In genomic region chr14:21101802-21102413, GRCh38 we compare ENCODE assay signal across 11 cellular contexts. TPM values are rescaled to one million over a fixed set of nuclear protein-coding genes. Genes with fewer than 3 reads are reported as not detected.
DNase-seq lines count a peak whose midpoint lies in the region; ATAC-seq and TF ChIP-seq lines count a peak whose summit lies in the region.
"Had no signal": no experiment of that assay in that cellular context is flagged by ENCODE, and none has a peak within 500 bp of the region (broad histone marks: within the 10 kb centered on the region; RNA-seq: fewer than 3 reads in every experiment).

No MANE protein-coding gene starts in this region.

- no peaks in the 10 kb centered on the region for H3K9me3 Mint-ChIP-seq in activated CD8-positive, alpha-beta T cell treated with anti-CD3 and anti-CD28 coated beads, Interleukin-2, amount 10 ng/mL, durations not matched to agents 7 days and 5 days (ENCODE audit: insufficient read depth)
- H3K9me3 Mint-ChIP-seq in CD8-positive, alpha-beta memory T cell, result peaks cover 0 to 2% (median 0%) of the 10 kb centered on the region in 5 donors
- H3K9me3 Mint-ChIP-seq: CD8-positive, alpha-beta T cell; naive B cell had no signal

- POLR2A ChIA-PET in activated CD8-positive, alpha-beta T cell treated with anti-CD3 and anti-CD28 coated beads, Interleukin-2, amount 10 ng/mL, durations not matched to agents 7 days and 5 days (lab: Charles Lee), result interaction anchor here (2.8 kb wide), 1 partner anchor 15 kb away, joined by 11 read pairs; no protein-coding TSS in a partner anchor
- POLR2A ChIA-PET in CD8-positive, alpha-beta memory T cell (lab: Charles Lee), result no interaction called here

- no peaks in the 10 kb centered on the region for H3K27me3 ChIP-seq in iPS-15b (ENCODE audit: control insufficient read depth, insufficient read depth, low read length)
- no peaks in the 10 kb centered on the region for H3K27me3 ChIP-seq in H7 (ENCODE audit: control insufficient read depth, insufficient read depth, low read length)
- H3K27me3 ChIP-seq in CD8-positive, alpha-beta memory T cell (ENCODE audit: insufficient read depth, low read length, poor library complexity, severe bottlenecking), result no peaks in the 10 kb centered on the region
- H3K27me3 ChIP-seq: stomach had no signal

- ATAC-seq in activated CD8-positive, alpha-beta T cell treated with anti-CD3 and anti-CD28 coated beads, Interleukin-2, amount 10 ng/mL, durations not matched to agents 7 days and 5 days, result no peak
- no peak for ATAC-seq in HG03095 (IDR thresholded peaks at IDR 0.05; ENCODE audit: unreplicated experiment)
- ATAC-seq: CD8-positive, alpha-beta T cell had no signal

- H3K4me3 Mint-ChIP-seq in activated CD8-positive, alpha-beta T cell treated with anti-CD3 and anti-CD28 coated beads, Interleukin-2, amount 10 ng/mL, durations not matched to agents 7 days and 5 days, result peak overlapping the region; percentile 93
- H3K4me3 Mint-ChIP-seq in CD8-positive, alpha-beta memory T cell, result peak overlapping the region in 3 of 7 donors; percentile 6 to 32 (median 19)
- H3K4me3 Mint-ChIP-seq: CD8-positive, alpha-beta T cell had no signal

- H3K36me3 Mint-ChIP-seq in activated CD8-positive, alpha-beta T cell treated with anti-CD3 and anti-CD28 coated beads, Interleukin-2, amount 10 ng/mL, durations not matched to agents 7 days and 5 days (ENCODE audit: low read depth), result no peaks in the 10 kb centered on the region
- peaks cover 0 to 5% (median 0%) of the 10 kb centered on the region in 3 donors for H3K36me3 Mint-ChIP-seq in CD8-positive, alpha-beta memory T cell
- H3K36me3 Mint-ChIP-seq: naive B cell had no signal

- CTCF ChIA-PET in activated CD8-positive, alpha-beta T cell treated with anti-CD3 and anti-CD28 coated beads, Interleukin-2, amount 10 ng/mL, durations not matched to agents 7 days and 5 days (lab: Charles Lee), result interaction anchor here (1.5 to 10.7 kb wide), 7 partner anchors 7 to 131 kb away, joined by 3 to 225 read pairs (median 117); partner anchors contain the start of gene ARHGEF40
- CTCF ChIA-PET in CD8-positive, alpha-beta memory T cell (lab: Charles Lee), result interaction anchor here (1.0 to 12.2 kb wide), 6 partner anchors 8 to 130 kb away, joined by 4 to 201 read pairs (median 68); partner anchors contain the start of gene ARHGEF40

- H3K9ac ChIP-seq in iPS-15b (ENCODE audit: low read depth, low read length), result no peak overlapping the region

- H3K4me1 ChIP-seq in iPS-15b (ENCODE audit: control insufficient read depth, insufficient read depth, low read length), result peaks cover 32% of the 10 kb centered on the region
- H3K4me1 ChIP-seq in CD8-positive, alpha-beta memory T cell (ENCODE audit: insufficient read depth, low read length), result peaks cover 25% of the 10 kb centered on the region

- H3K36me3 ChIP-seq in iPS-15b (ENCODE audit: control insufficient read depth, insufficient read depth, low read length) (no peaks in the 10 kb centered on the region), H7 (replicated peaks; ENCODE audit: control insufficient read depth, insufficient read depth, low read length) (no peaks in the 10 kb centered on the region)
- no peaks in the 10 kb centered on the region for H3K36me3 ChIP-seq in CD8-positive, alpha-beta memory T cell (ENCODE audit: insufficient read depth, low read length)
- H3K36me3 ChIP-seq: stomach had no signal

- H3K27ac Mint-ChIP-seq in activated CD8-positive, alpha-beta T cell treated with anti-CD3 and anti-CD28 coated beads, Interleukin-2, amount 10 ng/mL, durations not matched to agents 7 days and 5 days, result peak overlapping the region; percentile 5
- H3K27ac Mint-ChIP-seq in CD8-positive, alpha-beta memory T cell, result peak overlapping the region in 2 of 8 donors; percentile 34 to 73
- H3K27ac Mint-ChIP-seq: CD8-positive, alpha-beta T cell had no signal

- no peaks in the 10 kb centered on the region for H3K9me3 ChIP-seq in iPS-15b (ENCODE audit: control insufficient read depth, insufficient read depth, low read length)
- H3K9me3 ChIP-seq in CD8-positive, alpha-beta memory T cell (ENCODE audit: low read length), result no peaks in the 10 kb centered on the region
- H3K9me3 ChIP-seq: stomach had no signal

- H3K4me3 ChIP-seq in iPS-15b (ENCODE audit: low read depth, low read length) (peak overlapping the region; percentile 95), H7 (ENCODE audit: insufficient read depth, low read depth, low read length) (no peak overlapping the region)
- no peak overlapping the region for H3K4me3 ChIP-seq in CD8-positive, alpha-beta memory T cell (ENCODE audit: low read length)
- H3K4me3 ChIP-seq: stomach had no signal

- H3K4me1 Mint-ChIP-seq in activated CD8-positive, alpha-beta T cell treated with anti-CD3 and anti-CD28 coated beads, Interleukin-2, amount 10 ng/mL, durations not matched to agents 7 days and 5 days (ENCODE audit: low read depth), result peaks cover 44% of the 10 kb centered on the region
- peaks cover 25 to 33% (median 31%) of the 10 kb centered on the region in 3 donors for H3K4me1 Mint-ChIP-seq in CD8-positive, alpha-beta memory T cell

- H3K27me3 Mint-ChIP-seq in activated CD8-positive, alpha-beta T cell treated with anti-CD3 and anti-CD28 coated beads, Interleukin-2, amount 10 ng/mL, durations not matched to agents 7 days and 5 days (ENCODE audit: low read depth), result peaks cover 23% of the 10 kb centered on the region
- peaks cover 13 to 14% of the 10 kb centered on the region in 2 donors for H3K27me3 Mint-ChIP-seq in CD8-positive, alpha-beta memory T cell

- TF ChIP-seq CTCF in 22Rv1 (IDR thresholded peaks at IDR 0.05) (no peak), GM10266 (IDR thresholded peaks at IDR 0.05; ENCODE audit: control insufficient read depth, insufficient read depth, low read depth, missing control alignments) (no peak)

- H3K27ac ChIP-seq in 22Rv1, result peak overlapping the region; percentile 99
- H3K27ac ChIP-seq in CD8-positive, alpha-beta memory T cell (ENCODE audit: low read depth, low read length), result no peak overlapping the region
- H3K27ac ChIP-seq: stomach had no signal

- DNase-seq in GM10266 (ENCODE audit: extremely low spot score) (peak; percentile 12), H7 (no peak), DMS79 treated with DMSO at 0.1 percent for 48 hours (lab: John Stamatoyannopoulos, UW) (no peak)
- DNase-seq in activated CD8-positive, alpha-beta T cell treated with anti-CD3 and anti-CD28 coated beads, Interleukin-2, amount 10 ng/mL, durations not matched to agents 7 days and 5 days, result no peak
- no peak for DNase-seq in CD8-positive, alpha-beta memory T cell
- DNase-seq: CD8-positive, alpha-beta T cell; naive B cell; stomach had no signal

RNA-seq across cellular contexts. Expression of gene TMEM253, which starts 1.0 kb away (rescaled TPM):
- total RNA-seq in activated CD8-positive, alpha-beta T cell treated with anti-CD3 and anti-CD28 coated beads, Interleukin-2, amount 10 ng/mL, durations not matched to agents 7 days and 5 days, result not detected
- total RNA-seq in H7 (2014; rRNA removed; shearing (Covaris generic)), result 0.31 and 0.78 TPM in 2 replicates
- total RNA-seq in CD8-positive, alpha-beta memory T cell, result not detected
- polyA plus RNA-seq in CD8-positive, alpha-beta memory T cell, result not detected
- total RNA-seq: CD8-positive, alpha-beta T cell had no signal

RNA-seq across cellular contexts. Expression of gene ZNF219, which starts 3.5 kb away (rescaled TPM):
- total RNA-seq in activated CD8-positive, alpha-beta T cell treated with anti-CD3 and anti-CD28 coated beads, Interleukin-2, amount 10 ng/mL, durations not matched to agents 7 days and 5 days, result 1 to 10 TPM; 2.8 to 3.1 TPM
- total RNA-seq in H7 (2014; rRNA removed; shearing (Covaris generic)), result 71.2 and 90.3 TPM in 2 replicates
- 1 to 10 TPM; 7.0 to 8.2 TPM for total RNA-seq in CD8-positive, alpha-beta memory T cell
- 1.3 TPM for polyA plus RNA-seq in CD8-positive, alpha-beta memory T cell

RNA-seq across cellular contexts. Expression of gene ARHGEF40, which starts 31.8 kb away (rescaled TPM):
- total RNA-seq in activated CD8-positive, alpha-beta T cell treated with anti-CD3 and anti-CD28 coated beads, Interleukin-2, amount 10 ng/mL, durations not matched to agents 7 days and 5 days, result under 1 TPM; 0.53 to 0.83 TPM
- 63.9 and 82.1 TPM in 2 replicates for total RNA-seq in H7 (2014; rRNA removed; shearing (Covaris generic))
- under 1 TPM; 0.16 to 0.39 TPM for total RNA-seq in CD8-positive, alpha-beta memory T cell
- polyA plus RNA-seq in CD8-positive, alpha-beta memory T cell, result 0.40 TPM

RNA-seq across cellular contexts. Expression of gene RNASE8, which starts 44.3 kb away (rescaled TPM):
- not detected for total RNA-seq in activated CD8-positive, alpha-beta T cell treated with anti-CD3 and anti-CD28 coated beads, Interleukin-2, amount 10 ng/mL, durations not matched to agents 7 days and 5 days
- total RNA-seq in H7 (2014; rRNA removed; shearing (Covaris generic)), result not detected in 2 replicates
- not detected for total RNA-seq in CD8-positive, alpha-beta memory T cell
- not detected for polyA plus RNA-seq in CD8-positive, alpha-beta memory T cell
- total RNA-seq: CD8-positive, alpha-beta T cell; stomach had no signal
- polyA plus RNA-seq: stomach had no signal

RNA-seq across cellular contexts. Expression of gene OR5AU1, which starts 54.0 kb away (rescaled TPM):
- total RNA-seq in activated CD8-positive, alpha-beta T cell treated with anti-CD3 and anti-CD28 coated beads, Interleukin-2, amount 10 ng/mL, durations not matched to agents 7 days and 5 days, result not detected
- total RNA-seq in H7 (2014; rRNA removed; shearing (Covaris generic)), result not detected in 2 replicates
- not detected for total RNA-seq in CD8-positive, alpha-beta memory T cell
- not detected for polyA plus RNA-seq in CD8-positive, alpha-beta memory T cell
- total RNA-seq: CD8-positive, alpha-beta T cell had no signal
- polyA plus RNA-seq: stomach had no signal

Comparison
In these comparisons a context has a peak if more than half of its experiments do, and no peak if none do; other contexts are left out.
1. RNA of gene ARHGEF40, which starts 31.8 kb away (total RNA-seq): 63.9 to 82.1 TPM in H7; 0.53 to 0.83 TPM in activated CD8-positive, alpha-beta T cell treated with anti-CD3 and anti-CD28 coated beads, Interleukin-2, amount 10 ng/mL, durations not matched to agents 7 days and 5 days and 0.16 to 0.39 TPM in CD8-positive, alpha-beta memory T cell; every median in the first group is over 10 times any median in the second.